Comparison of ENCODE assay signal across 1 cellular context in genomic region chr10:42755028-42755451, GRCh38.
TF ChIP-seq lines count a peak whose summit lies in the region.

No MANE protein-coding gene starts in this region.

TF ChIP-seq in SK-N-SH treated with all-trans-retinoic acid at 6 μM for 48 hours, 23 proteins besides CTCF, POLR2A, EP300 and RAD21 (continued from another document):
- no peak for TF ChIP-seq PATZ1 (CRISPR knock-in tag; IDR thresholded peaks at IDR 0.05; ENCODE audit: borderline replicate concordance)
